In the genomic region with DNA sequence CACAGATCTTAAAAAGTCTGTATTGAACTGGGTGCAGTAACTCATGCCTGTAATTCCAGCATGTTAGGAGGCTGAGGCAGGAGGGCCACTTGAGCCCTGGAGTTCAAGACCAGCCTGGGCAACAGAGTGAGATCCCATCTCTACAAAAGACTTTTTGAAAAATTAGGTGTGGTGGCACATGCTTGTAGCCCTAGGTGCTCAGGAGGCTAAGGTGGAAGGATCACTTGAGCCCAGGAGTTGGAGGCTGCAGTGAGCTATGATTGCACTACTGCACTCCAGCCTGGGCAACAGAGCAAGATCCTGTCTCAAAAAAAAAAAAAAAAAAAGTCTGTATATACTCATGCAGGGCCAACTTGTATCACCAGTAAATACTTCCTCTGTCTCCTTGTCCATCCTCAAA, we compare ENCODE assay signal across 2 cellular contexts.
TF ChIP-seq lines count a peak whose summit lies in the region.

No MANE protein-coding gene starts in this region.

TF ChIP-seq in WTC11, 78 proteins besides CTCF, POLR2A, EP300 and RAD21:
- TF ChIP-seq ZNF121 (CRISPR knock-in tag; IDR thresholded peaks at IDR 0.05), result peak; percentile 66

TF ChIP-seq in HepG2, 621 proteins besides CTCF, POLR2A, EP300 and RAD21:
- TF ChIP-seq ZNF121 (CRISPR knock-in tag; IDR thresholded peaks at IDR 0.05), result peak; percentile 36; the same call in 1 of the 2 replicates
TF ChIP-seq in HepG2: peak in this region for 1; not testable (repeated sequence) for 620.
